ENCODE assay signal across 22 cellular contexts in genomic region chr10:21511931-21512330, GRCh38. TPM values are rescaled to one million over a fixed set of nuclear protein-coding genes. Genes with fewer than 3 reads are reported as not detected.
A peak's percentile ranks its signal among the peaks of the same experiment; 100 is the strongest.
DNase-seq lines count a peak whose midpoint lies in the region; ATAC-seq, FAIRE-seq and TF ChIP-seq lines count a peak whose summit lies in the region.
"Had no signal": no experiment of that assay in that cellular context is flagged by ENCODE, and none has a peak within 500 bp of the region (broad histone marks: within the 10 kb centered on the region; RNA-seq: fewer than 3 reads in every experiment).

No MANE protein-coding gene starts in this region.

- H3K27ac Mint-ChIP-seq in osteocyte (ENCODE audit: unreplicated experiment) = peak overlapping the region; percentile 88
- H3K27ac Mint-ChIP-seq: activated CD8-positive, alpha-beta memory T cell treated with anti-CD3 and anti-CD28 coated beads, Interleukin-2, amount 10 ng/mL, durations not matched to agents 7 days and 5 days; activated T-helper 2 cell treated with anti-CD3 and anti-CD28 coated beads, Interferon-gamma antibody, Interleukin-2, Interleukin-4, amounts not matched to agents 10 μg/mL and 5 μg/mL and 100 μg/mL, durations not matched to agents 14 hours and 24 hours and 36 hours; CD4-positive, alpha-beta memory T cell; stimulated activated memory B cell treated with anti-CD40 and anti-IgM and Interleukin-4, amounts not matched to agents 10 μg/mL and 1 μg/mL and 100 μg/mL, for 72 hours; T-cell had no signal

- intact Hi-C loops in K562 (cut with micrococcal nuclease) (no loop called here), A673 (cut with micrococcal nuclease; ENCODE audit: unreplicated experiment) (no loop called here), heart left ventricle (cut with DNase I) (loop anchor here in 1 of 10 donors (10.0 kb wide), 1 partner anchor 163 kb away; no protein-coding TSS in a partner anchor)

- H3K36me3 Mint-ChIP-seq in osteocyte (ENCODE audit: unreplicated experiment) = no peaks in the 10 kb centered on the region
- H3K36me3 Mint-ChIP-seq: activated CD8-positive, alpha-beta memory T cell treated with anti-CD3 and anti-CD28 coated beads, Interleukin-2, amount 10 ng/mL, durations not matched to agents 7 days and 5 days; CD4-positive, alpha-beta memory T cell; naive thymus-derived CD8-positive, alpha-beta T cell; stimulated activated memory B cell treated with anti-CD40 and anti-IgM and Interleukin-4, amounts not matched to agents 10 μg/mL and 1 μg/mL and 100 μg/mL, for 72 hours; T-cell had no signal

- no TSS peak for BruUV-seq in K562 (replicated peaks; lab: Mats Ljungman, UMichigan)
- no TSS peak for BruUV-seq in A673 (replicated peaks; lab: Mats Ljungman, UMichigan)

- no peak overlapping the region for H3K4me2 ChIP-seq in K562 (ENCODE audit: insufficient read depth, low read length)

- no peak for TF ChIP-seq CTCF in HEK293 (tag by site-specific recombination; IDR thresholded peaks at IDR 0.05)
- TF ChIP-seq CTCF in K562 (IDR thresholded peaks at IDR 0.05 in 2 of 3, conservative IDR thresholded peaks at IDR 0.05 in 1 of 3; ENCODE audit: insufficient read depth in 2 of 3, low read depth in 1 of 3, low read length in 3 of 3) = no peak
- TF ChIP-seq CTCF in osteocyte (IDR thresholded peaks at IDR 0.05) = no peak
- no peak for TF ChIP-seq CTCF in A673 (conservative IDR thresholded peaks at IDR 0.05; ENCODE audit: low read depth, low read length)
- no peak for TF ChIP-seq CTCF in GM13976 (IDR thresholded peaks at IDR 0.05; ENCODE audit: borderline replicate concordance, control extremely low read depth, extremely low read depth, insufficient read depth, missing control alignments)
- no peak for TF ChIP-seq CTCF in heart left ventricle (IDR thresholded peaks at IDR 0.05)

- CTCF ChIA-PET in HEK293 (lab: Yijun Ruan, JAX) (interaction anchor here (0.6 kb wide), 1 partner anchor 1554 kb away, joined by 3 read pairs; no protein-coding TSS in a partner anchor), K562 (lab: Yijun Ruan, JAX; ENCODE audit: low intra/inter-chr PET ratio) (no interaction called here), A673 (lab: Charles Lee) (no interaction called here)

- peak overlapping the region; percentile 74; the same call in 1 of the 2 replicates for H2AFZ ChIP-seq in K562 (ENCODE audit: low read depth, low read length)

- no peaks in the 10 kb centered on the region for H3K9me3 Mint-ChIP-seq in osteocyte (ENCODE audit: unreplicated experiment)
- H3K9me3 Mint-ChIP-seq: activated T-helper 2 cell treated with anti-CD3 and anti-CD28 coated beads, Interferon-gamma antibody, Interleukin-2, Interleukin-4, amounts not matched to agents 10 μg/mL and 5 μg/mL and 100 μg/mL, durations not matched to agents 14 hours and 24 hours and 36 hours; naive thymus-derived CD8-positive, alpha-beta T cell; stimulated activated memory B cell treated with anti-CD40 and anti-IgM and Interleukin-4, amounts not matched to agents 10 μg/mL and 1 μg/mL and 100 μg/mL, for 72 hours; T-cell had no signal

- ATAC-seq in K562 (no peak), heart left ventricle (no peak)
- ATAC-seq: activated CD8-positive, alpha-beta memory T cell treated with anti-CD3 and anti-CD28 coated beads, Interleukin-2, amount 10 ng/mL, durations not matched to agents 7 days and 5 days; naive thymus-derived CD8-positive, alpha-beta T cell; stimulated activated memory B cell treated with anti-CD40 and anti-IgM and Interleukin-4, amounts not matched to agents 10 μg/mL and 1 μg/mL and 100 μg/mL, for 72 hours; T-cell had no signal

- FAIRE-seq in K562 (lab: Jason Lieb, UNC) = no peak
- FAIRE-seq: GM12892 had no signal

- H3K9ac ChIP-seq in K562 (ENCODE audit: insufficient read depth in 1 of 2, low read depth in 2 of 2, low read length in 2 of 2) = no peak overlapping the region; a peak in 1 of 4 replicates

- no peaks in the 10 kb centered on the region for H4K20me1 ChIP-seq in K562 (replicated peaks; ENCODE audit: control insufficient read depth, insufficient read depth, low read length)

- H3K79me2 ChIP-seq in K562 (ENCODE audit: control insufficient read depth, insufficient read depth, low read length) = no peaks in the 10 kb centered on the region

- H3K36me3 ChIP-seq in HEK293 (ENCODE audit: control insufficient read depth in 2 of 2, insufficient read depth in 1 of 2, low read length in 2 of 2) (no peaks in the 10 kb centered on the region), K562 (ENCODE audit: control insufficient read depth, insufficient read depth, low read length) (no peaks in the 10 kb centered on the region), A673 (ENCODE audit: insufficient read depth, low read length, poor library complexity, severe bottlenecking) (no peaks in the 10 kb centered on the region), heart left ventricle (no peaks in the 10 kb centered on the region)

- H3K4me3 Mint-ChIP-seq in osteocyte (ENCODE audit: unreplicated experiment) = peak overlapping the region; percentile 84
- H3K4me3 Mint-ChIP-seq: activated CD8-positive, alpha-beta memory T cell treated with anti-CD3 and anti-CD28 coated beads, Interleukin-2, amount 10 ng/mL, durations not matched to agents 7 days and 5 days; CD4-positive, alpha-beta memory T cell; naive thymus-derived CD8-positive, alpha-beta T cell; stimulated activated memory B cell treated with anti-CD40 and anti-IgM and Interleukin-4, amounts not matched to agents 10 μg/mL and 1 μg/mL and 100 μg/mL, for 72 hours; T-cell had no signal

- H3K4me1 ChIP-seq in HEK293 (ENCODE audit: control insufficient read depth, insufficient read depth, low read length) (peaks cover 27% of the 10 kb centered on the region), K562 (replicated peaks in 1 of 2; ENCODE audit: control insufficient read depth in 2 of 2, insufficient read depth in 2 of 2, low read length in 2 of 2) (peaks cover 11 to 12% of the 10 kb centered on the region in 2 experiments; a peak in 3 of 5 replicates), A673 (ENCODE audit: insufficient read depth, low read length, poor library complexity, severe bottlenecking) (peaks cover 24% of the 10 kb centered on the region), heart left ventricle (peaks cover 0 to 20% (median 3%) of the 10 kb centered on the region in 12 donors)

- H3K27ac ChIP-seq in HEK293 (ENCODE audit: extremely low read depth, low read depth, low read length) (no peak overlapping the region), K562 (ENCODE audit: extremely low read depth, low read depth, low read length) (no peak overlapping the region), A673 (ENCODE audit: low read depth, low read length, poor library complexity, severe bottlenecking) (no peak overlapping the region), heart left ventricle (no peak overlapping the region)
- H3K27ac ChIP-seq: testis had no signal

- 41% methylated on average over 1 of the region's 1 CpG for WGBS in K562 (ENCODE audit: insufficient coverage, low coverage, missing lambda C conversion rate)
- 88 to 96% (median 92%) methylated on average over 1 of the region's 1 CpG for WGBS in heart left ventricle, 4 donors

- H3K4me3 ChIP-seq in HEK293 (ENCODE audit: low read depth, low read length) (no peak overlapping the region), K562 (no peak overlapping the region), A673 (ENCODE audit: low read depth, low read length, poor library complexity, severe bottlenecking) (no peak overlapping the region), heart left ventricle (no peak overlapping the region)
- H3K4me3 ChIP-seq: testis had no signal

- H3K27me3 ChIP-seq in K562 (ENCODE audit: control insufficient read depth in 2 of 2, insufficient read depth in 2 of 2, low read length in 2 of 2) = no peaks in the 10 kb centered on the region
- no peaks in the 10 kb centered on the region for H3K27me3 ChIP-seq in A673 (replicated peaks; ENCODE audit: insufficient read depth, low read depth, low read length, poor library complexity)
- peaks cover 0 to 44% (median 0%) of the 10 kb centered on the region in 9 donors for H3K27me3 ChIP-seq in heart left ventricle
- H3K27me3 ChIP-seq: testis had no signal

- TF ChIP-seq POLR2A in K562 (conservative IDR thresholded peaks at IDR 0.05) (no peak), heart left ventricle (IDR thresholded peaks at IDR 0.05) (no peak)

- H3K9me3 ChIP-seq in HEK293 (ENCODE audit: control insufficient read depth, insufficient read depth, low read depth, low read length) = no peaks in the 10 kb centered on the region
- H3K9me3 ChIP-seq in K562 (replicated peaks; ENCODE audit: control insufficient read depth, insufficient read depth, low read depth, low read length) = no peaks in the 10 kb centered on the region
- H3K9me3 ChIP-seq in A673 (ENCODE audit: low read depth, low read length, poor library complexity, severe bottlenecking) = no peaks in the 10 kb centered on the region
- no peaks in the 10 kb centered on the region for H3K9me3 ChIP-seq in heart left ventricle
- H3K9me3 ChIP-seq: testis had no signal

- POLR2A ChIA-PET in HEK293 (lab: Yijun Ruan, JAX) = no interaction called here
- POLR2A ChIA-PET in K562 (lab: Yijun Ruan, JAX) = interaction anchor here (1.4 to 1.6 kb wide), 2 partner anchors 14 to 15 kb away, joined by 4 to 6 read pairs; partner anchors contain the start of gene SKIDA1
- POLR2A ChIA-PET in A673 (lab: Charles Lee; ENCODE audit: low non-redundant PET) = interaction anchor here (0.6 kb wide), 1 partner anchor 805 kb away, joined by 3 read pairs; no protein-coding TSS in a partner anchor

- DNase-seq in K562 (ENCODE audit: extremely low read depth in 1 of 4, low spot score in 3 of 4) = no peak
- DNase-seq in left kidney (ENCODE audit: low read depth, low spot score) = peak; percentile 49
- DNase-seq in osteocyte (ENCODE audit: extremely low spot score, unreplicated experiment) = no peak
- DNase-seq in A673 (ENCODE audit: low spot score) = no peak
- DNase-seq in GM13976 (ENCODE audit: low spot score) = no peak
- DNase-seq in heart left ventricle = no peak
- DNase-seq in stimulated activated CD4-positive, alpha-beta T cell treated with anti-CD3 and anti-CD28 coated beads, Interleukin-15, amount 100 ng/mL, for 24 hours = no peak
- DNase-seq: activated CD4-positive, alpha-beta T cell treated with anti-CD3 and anti-CD28 coated beads for 48 hours; activated CD8-positive, alpha-beta memory T cell treated with anti-CD3 and anti-CD28 coated beads, Interleukin-2, amount 10 ng/mL, durations not matched to agents 7 days and 5 days; caudate nucleus; CD4-positive, alpha-beta memory T cell; effector CD4-positive, alpha-beta T cell; head of caudate nucleus; naive thymus-derived CD8-positive, alpha-beta T cell; NCI-H1048; NCI-H524 treated with DMSO at 0.1 percent for 48 hours; T-cell; testis had no signal

- H3K27me3 Mint-ChIP-seq in osteocyte (ENCODE audit: unreplicated experiment) = no peaks in the 10 kb centered on the region

- TF ChIP-seq EP300 in K562 (IDR thresholded peaks at IDR 0.05; ENCODE audit: low read length) = no peak

- peaks cover 61% of the 10 kb centered on the region for H3K4me1 Mint-ChIP-seq in osteocyte (ENCODE audit: unreplicated experiment)

- no peaks in the 10 kb centered on the region for H3K9me1 ChIP-seq in K562 (ENCODE audit: control insufficient read depth, insufficient read depth, low read length)

- in situ Hi-C loops in K562 (cut with MboI) = no loop called here
- in situ Hi-C loops in GM13976 (cut with MboI; ENCODE audit: low sequenced_read_pairs, unreplicated experiment) = loop anchor here (25.0 kb wide), 1 partner anchor 425 kb away; no protein-coding TSS in a partner anchor

- no peak for TF ChIP-seq RAD21 in K562 (CRISPR knock-in tag; conservative IDR thresholded peaks at IDR 0.05 in 1 of 2, IDR thresholded peaks at IDR 0.05 in 1 of 2)

RNA-seq across cellular contexts. Expression of gene SKIDA1, which starts 13.6 kb away (rescaled TPM):
- 0.44 and 0.51 TPM in 2 replicates for total RNA-seq in K562 (2011; cell fraction: chromatin; rRNA removed; ENCODE audit: low replicate concordance)
- total RNA-seq in K562 (2011; cell fraction: nucleolus; rRNA removed) = 0.26 and 0.50 TPM in 2 replicates
- total RNA-seq in K562 (2011; cell fraction: nucleoplasm; rRNA removed) = 0.38 and 0.51 TPM in 2 replicates
- total RNA-seq in K562 (2014; rRNA removed) (0.09 and 0.24 TPM in 2 replicates), K562 (2014; rRNA removed; fragmentation: Illumina TruSeq; extraction: Trizol) (0.18 and 0.45 TPM in 2 replicates), K562 (2015; rRNA removed; fragmentation: Illumina TruSeq; extraction: Trizol) (0.36 and 0.49 TPM in 2 replicates), K562 (2021) (0.42 and 1.0 TPM in 2 replicates), osteocyte (4.3 and 4.9 TPM in 2 replicates), A673 (2021) (4.4 and 4.9 TPM in 2 replicates), heart left ventricle (1 to 10 TPM; 2.3 to 5.4 (median 3.6) TPM)
- polyA plus RNA-seq in K562 (2011; rRNA removed) (0.34 and 1.1 TPM in 2 replicates), K562 (2014; fragmentation: Illumina TruSeq; extraction: Trizol) (0.35 and 0.59 TPM in 2 replicates), K562 (2014; fragmentation: Nextera tagmentation; extraction: Ambion mirVana) (under 1 TPM; 0.76 to 0.77 TPM), K562 (2014; rRNA removed) (0.05 and 1.4 TPM in 2 replicates), heart left ventricle (under 1 TPM; 0.61 to 0.75 TPM)
- 0.06 and 0.18 TPM in 2 replicates for polyA plus RNA-seq in K562 (2011; cell fraction: cytosol; rRNA removed)
- 0.47 and 1.4 TPM in 2 replicates for polyA plus RNA-seq in K562 (2011; cell fraction: nucleus; rRNA removed)
- polyA plus RNA-seq in K562 (2012) = 0.25 and 0.42 TPM in 2 replicates
- 0.18 and 0.35 TPM in 2 replicates for polyA minus RNA-seq in K562 (2011; rRNA and poly(A)+ RNA removed)
- polyA minus RNA-seq in K562 (2011; cell fraction: cytosol; rRNA and poly(A)+ RNA removed) = 1.1 TPM in 1 of 2 replicates, not detected in the other
- polyA minus RNA-seq in K562 (2011; cell fraction: nucleus; rRNA and poly(A)+ RNA removed) = 0.22 and 0.40 TPM in 2 replicates
- polyA plus RNA-seq: naive thymus-derived CD8-positive, alpha-beta T cell had no signal

RNA-seq across cellular contexts. Expression of gene MLLT10, which starts 22.1 kb away (rescaled TPM):
- 203 and 284 TPM in 2 replicates for total RNA-seq in K562 (2011; cell fraction: chromatin; rRNA removed; ENCODE audit: low replicate concordance)
- 117 and 140 TPM in 2 replicates for total RNA-seq in K562 (2011; cell fraction: nucleolus; rRNA removed)
- 136 and 162 TPM in 2 replicates for total RNA-seq in K562 (2011; cell fraction: nucleoplasm; rRNA removed)
- 65.3 and 69.9 TPM in 2 replicates for total RNA-seq in K562 (2014; rRNA removed)
- total RNA-seq in K562 (2014; rRNA removed; fragmentation: Illumina TruSeq; extraction: Trizol) = 58.5 and 59.7 TPM in 2 replicates
- 50.9 and 60.2 TPM in 2 replicates for total RNA-seq in K562 (2015; rRNA removed; fragmentation: Illumina TruSeq; extraction: Trizol)
- total RNA-seq in K562 (2021) = 58.7 and 64.2 TPM in 2 replicates
- 81.4 and 91.1 TPM in 2 replicates for polyA plus RNA-seq in K562 (2011; rRNA removed)
- polyA plus RNA-seq in K562 (2011; cell fraction: cytosol; rRNA removed) = 46.9 and 65.5 TPM in 2 replicates
- 106 and 111 TPM in 2 replicates for polyA plus RNA-seq in K562 (2011; cell fraction: nucleus; rRNA removed)
- 41.9 and 61.1 TPM in 2 replicates for polyA plus RNA-seq in K562 (2012)
- 58.4 and 65.2 TPM in 2 replicates for polyA plus RNA-seq in K562 (2014; fragmentation: Illumina TruSeq; extraction: Trizol)
- 10 to 100 TPM; 18.8 to 25.8 TPM for polyA plus RNA-seq in K562 (2014; fragmentation: Nextera tagmentation; extraction: Ambion mirVana)
- 55.5 and 73.7 TPM in 2 replicates for polyA plus RNA-seq in K562 (2014; rRNA removed)
- 118 and 129 TPM in 2 replicates for polyA minus RNA-seq in K562 (2011; rRNA and poly(A)+ RNA removed)
- polyA minus RNA-seq in K562 (2011; cell fraction: cytosol; rRNA and poly(A)+ RNA removed) = 14.8 and 32.9 TPM in 2 replicates
- 104 and 111 TPM in 2 replicates for polyA minus RNA-seq in K562 (2011; cell fraction: nucleus; rRNA and poly(A)+ RNA removed)
- 43.9 and 56.5 TPM in 2 replicates for total RNA-seq in osteocyte
- total RNA-seq in A673 (2021) = 58.4 and 60.0 TPM in 2 replicates
- total RNA-seq in heart left ventricle = 10 to 100 TPM; 17.1 to 30.7 (median 25.2) TPM
- 10 to 100 TPM; 16.0 to 30.3 TPM for polyA plus RNA-seq in heart left ventricle

Comparison
In these comparisons a context has a peak if more than half of its experiments do, and no peak if none do; other contexts are left out.
1. Of the 44 proteins assayed by ChIP-seq in both K562 and HEK293: peak only in K562: none; only in HEK293: ZNF449; in both: none; in neither: 43.